33 cellular contexts compared by ENCODE assay signal in genomic region chr4:31645211-31645610, GRCh38.
"Had no signal": no experiment of that assay in that cellular context is flagged by ENCODE, and none has a peak within 500 bp of the region (broad histone marks: within the 10 kb centered on the region; RNA-seq: fewer than 3 reads in every experiment).

No MANE protein-coding gene starts in this region.

- H3K36me3 ChIP-seq: breast epithelium, cardiac muscle cell, esophagus muscularis mucosa, WERI-Rb-1 had no signal

- H3K9me3 Mint-ChIP-seq: activated B cell treated with CpG ODN at 0.5 μM for 24 hours; brain; dendritic cell treated with granulocyte-macrophage colony-stimulating factor and Interleukin-4, amounts not matched to agents 40 ng/mL and 50 ng/mL, for 4 days had no signal

- H3K4me3 Mint-ChIP-seq: activated B cell treated with CpG ODN at 0.5 μM for 24 hours; activated CD8-positive, alpha-beta T cell treated with anti-CD3 and anti-CD28 coated beads for 36 hours; activated naive CD8-positive, alpha-beta T cell; activated T-cell treated with anti-CD3 and anti-CD28 coated beads, Interleukin-2, amount 50 U/mL, for 4 hours; activated T-helper 17 cell treated with anti-CD3 and anti-CD28 coated beads, Interleukin-2, amount 50 U/mL, for 72 hours; brain; central memory CD8-positive, alpha-beta T cell; dendritic cell treated with granulocyte-macrophage colony-stimulating factor and Interleukin-4, amounts not matched to agents 40 ng/mL and 50 ng/mL, for 4 days; effector memory CD8-positive, alpha-beta T cell; T-helper 17 cell; T-helper 2 cell treated with Interferon-gamma antibody and Interleukin-4, amounts not matched to agents 5 μg/mL and 100 μg/mL, for 36 hours had no signal

- H3K27me3 Mint-ChIP-seq: activated B cell treated with CpG ODN at 0.5 μM for 24 hours; activated CD8-positive, alpha-beta T cell treated with anti-CD3 and anti-CD28 coated beads for 36 hours; activated naive CD8-positive, alpha-beta T cell; activated T-helper 17 cell treated with anti-CD3 and anti-CD28 coated beads, Interleukin-2, amount 50 U/mL, for 72 hours; brain; central memory CD8-positive, alpha-beta T cell; dendritic cell treated with granulocyte-macrophage colony-stimulating factor and Interleukin-4, amounts not matched to agents 40 ng/mL and 50 ng/mL, for 4 days; effector memory CD8-positive, alpha-beta T cell; T-helper 17 cell had no signal

- H3K27ac Mint-ChIP-seq: activated B cell treated with CpG ODN at 0.5 μM for 24 hours; activated CD8-positive, alpha-beta T cell treated with anti-CD3 and anti-CD28 coated beads for 36 hours; activated naive CD8-positive, alpha-beta T cell; activated T-helper 17 cell treated with anti-CD3 and anti-CD28 coated beads, Interleukin-2, amount 50 U/mL, for 72 hours; brain; dendritic cell treated with granulocyte-macrophage colony-stimulating factor and Interleukin-4, amounts not matched to agents 40 ng/mL and 50 ng/mL, for 4 days; effector memory CD8-positive, alpha-beta T cell; T-helper 17 cell; T-helper 2 cell treated with Interferon-gamma antibody and Interleukin-4, amounts not matched to agents 5 μg/mL and 100 μg/mL, for 36 hours had no signal

- H3K27ac ChIP-seq: breast epithelium, cardiac muscle cell, coronary artery, esophagus muscularis mucosa, WERI-Rb-1 had no signal

- ATAC-seq: activated CD4-positive, CD25-positive, alpha-beta regulatory T cell treated with anti-CD3 and anti-CD28 coated beads, Interleukin-2, amount 50 U/mL, for 24 hours; activated CD8-positive, alpha-beta T cell treated with anti-CD3 and anti-CD28 coated beads for 36 hours; activated T-cell treated with anti-CD3 and anti-CD28 coated beads, Interleukin-2, amount 50 U/mL, for 4 hours; activated T-helper 17 cell treated with anti-CD3 and anti-CD28 coated beads, Interleukin-2, amount 50 U/mL, for 72 hours; effector memory CD8-positive, alpha-beta T cell; T-helper 17 cell had no signal

- H3K36me3 Mint-ChIP-seq: activated naive CD8-positive, alpha-beta T cell; brain had no signal

- H3K4me1 ChIP-seq: breast epithelium, esophagus muscularis mucosa had no signal

- H3K27me3 ChIP-seq: breast epithelium, cardiac muscle cell, esophagus muscularis mucosa had no signal

- FAIRE-seq: frontal cortex had no signal

- DNase-seq: activated B cell treated with CpG ODN at 0.5 μM for 24 hours; activated CD4-positive, alpha-beta T cell treated with anti-CD3 and anti-CD28 coated beads for 48 hours; activated CD4-positive, alpha-beta T cell treated with anti-CD3 and anti-CD28 coated beads, Interleukin-2, amount 50 U/mL, for 1 hour; activated CD4-positive, alpha-beta T cell treated with anti-CD3 and anti-CD28 coated beads, Interleukin-2, amount 50 U/mL, for 48 hours; activated CD8-positive, alpha-beta memory T cell treated with anti-CD3 and anti-CD28 coated beads for 24 hours; activated CD8-positive, alpha-beta T cell treated with anti-CD3 and anti-CD28 coated beads for 36 hours; activated effector memory CD4-positive, alpha-beta T cell treated with Interleukin-2 at 50 U/mL for 16 hours; activated gamma-delta T cell treated with Interleukin-2 at 50 U/mL for 16 hours; activated naive CD4-positive, alpha-beta T cell treated with anti-CD3 and anti-CD28 coated beads, Interleukin-2, amount 50 U/mL, for 16 hours; activated naive CD4-positive, alpha-beta T cell treated with Interleukin-2 at 50 U/mL for 16 hours; activated T-cell treated with anti-CD3 and anti-CD28 coated beads, Interleukin-2, amount 50 U/mL, for 4 hours; amygdala; aorta; effector CD4-positive, alpha-beta T cell; effector memory CD8-positive, alpha-beta T cell; erythroblast; head of caudate nucleus; T-helper 1 cell; T-helper 17 cell; T1000; WERI-Rb-1 had no signal

- H3K9me3 ChIP-seq: breast epithelium, esophagus muscularis mucosa had no signal

- H3K4me3 ChIP-seq: breast epithelium, cardiac muscle cell, coronary artery, esophagus muscularis mucosa had no signal

- H3K4me1 Mint-ChIP-seq: activated B cell treated with CpG ODN at 0.5 μM for 24 hours; activated T-helper 17 cell treated with anti-CD3 and anti-CD28 coated beads, Interleukin-2, amount 50 U/mL, for 72 hours; brain; central memory CD8-positive, alpha-beta T cell; T-helper 17 cell had no signal
